12 cellular contexts compared by ENCODE assay signal in the genomic region with DNA sequence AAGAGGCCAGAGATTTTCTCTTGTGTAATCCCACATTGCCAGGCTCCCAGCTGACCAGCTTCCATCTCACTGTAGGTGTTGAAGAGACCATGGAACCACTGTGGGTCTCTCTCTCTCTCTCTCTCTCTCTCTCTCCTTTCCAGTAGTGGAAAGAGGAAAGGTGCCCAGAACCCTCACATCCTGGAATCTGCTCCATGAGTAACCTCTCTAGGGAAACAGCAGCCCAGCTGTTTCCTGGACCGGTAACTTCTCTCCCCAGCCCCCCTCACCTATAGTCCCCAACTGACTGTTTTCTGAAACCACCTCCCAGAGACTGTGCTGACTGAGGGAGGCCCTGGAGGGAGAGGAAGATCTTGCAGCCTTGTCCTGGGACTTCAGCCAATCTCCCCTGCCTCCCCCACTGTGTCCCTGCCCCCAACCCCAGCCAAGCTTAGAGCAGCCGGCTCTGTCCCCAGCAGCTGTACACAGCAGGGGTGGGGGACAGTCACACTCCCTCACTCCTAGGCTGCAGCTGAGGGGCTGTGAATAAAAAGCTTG. TPM values are rescaled to one million over a fixed set of nuclear protein-coding genes. Genes with fewer than 3 reads are reported as not detected.
DNase-seq lines count a peak whose midpoint lies in the region; ATAC-seq, FAIRE-seq and TF ChIP-seq lines count a peak whose summit lies in the region.
"Had no signal": no experiment of that assay in that cellular context is flagged by ENCODE, and none has a peak within 500 bp of the region (broad histone marks: within the 10 kb centered on the region; RNA-seq: fewer than 3 reads in every experiment).

No MANE protein-coding gene starts in this region.

- DNase-seq in D721Med (ENCODE audit: insufficient read length, low spot score) (peak; percentile 11), NCI-H69 (lab: John Stamatoyannopoulos, UW) (peak; percentile 70), fibroblast of mammary gland (ENCODE audit: low read depth) (peak; percentile 28), myocyte (ENCODE audit: low read depth) (peak; percentile 12), omental fat pad (ENCODE audit: low spot score) (no peak), glutamatergic neuron (no peak)
- DNase-seq in activated T-helper 1 cell treated with anti-CD3 and anti-CD28 coated beads, Interleukin-12 subunit alpha, Interleukin-12 subunit beta, Interleukin-2, Interleukin-4 antibody, amounts not matched to agents 30 ng/mL and 10 ng/mL and 1 ng/mL, durations not matched to agents 14 hours and 24 hours and 36 hours (ENCODE audit: low spot score), result no peak
- DNase-seq: CD4-positive, CD25-positive, alpha-beta regulatory T cell; NCI-H187 treated with DMSO at 0.1 percent for 48 hours had no signal

- peaks cover 8% of the 10 kb centered on the region for H3K27me3 Mint-ChIP-seq in activated T-helper 1 cell treated with anti-CD3 and anti-CD28 coated beads, Interleukin-12 subunit alpha, Interleukin-12 subunit beta, Interleukin-2, Interleukin-4 antibody, amounts not matched to agents 30 ng/mL and 10 ng/mL and 1 ng/mL, durations not matched to agents 14 hours and 24 hours and 36 hours (ENCODE audit: insufficient read depth)
- H3K27me3 Mint-ChIP-seq in glutamatergic neuron (ENCODE audit: unreplicated experiment), result peaks cover 6% of the 10 kb centered on the region

- H3K27ac Mint-ChIP-seq in activated T-helper 1 cell treated with anti-CD3 and anti-CD28 coated beads, Interleukin-12 subunit alpha, Interleukin-12 subunit beta, Interleukin-2, Interleukin-4 antibody, amounts not matched to agents 30 ng/mL and 10 ng/mL and 1 ng/mL, durations not matched to agents 14 hours and 24 hours and 36 hours, result no peak overlapping the region
- no peak overlapping the region for H3K27ac Mint-ChIP-seq in glutamatergic neuron (ENCODE audit: unreplicated experiment)
- H3K27ac Mint-ChIP-seq: CD4-positive, CD25-positive, alpha-beta regulatory T cell had no signal

- H3K4me1 Mint-ChIP-seq in activated T-helper 1 cell treated with anti-CD3 and anti-CD28 coated beads, Interleukin-12 subunit alpha, Interleukin-12 subunit beta, Interleukin-2, Interleukin-4 antibody, amounts not matched to agents 30 ng/mL and 10 ng/mL and 1 ng/mL, durations not matched to agents 14 hours and 24 hours and 36 hours (ENCODE audit: low read depth), result peaks cover 8% of the 10 kb centered on the region
- H3K4me1 Mint-ChIP-seq in glutamatergic neuron (ENCODE audit: low read depth, unreplicated experiment), result peaks cover 3% of the 10 kb centered on the region

- H3K36me3 Mint-ChIP-seq in activated T-helper 1 cell treated with anti-CD3 and anti-CD28 coated beads, Interleukin-12 subunit alpha, Interleukin-12 subunit beta, Interleukin-2, Interleukin-4 antibody, amounts not matched to agents 30 ng/mL and 10 ng/mL and 1 ng/mL, durations not matched to agents 14 hours and 24 hours and 36 hours (ENCODE audit: low read depth), result peaks cover 16% of the 10 kb centered on the region
- no peaks in the 10 kb centered on the region for H3K36me3 Mint-ChIP-seq in glutamatergic neuron (ENCODE audit: unreplicated experiment)

- H3K4me3 Mint-ChIP-seq in activated T-helper 1 cell treated with anti-CD3 and anti-CD28 coated beads, Interleukin-12 subunit alpha, Interleukin-12 subunit beta, Interleukin-2, Interleukin-4 antibody, amounts not matched to agents 30 ng/mL and 10 ng/mL and 1 ng/mL, durations not matched to agents 14 hours and 24 hours and 36 hours, result no peak overlapping the region
- no peak overlapping the region for H3K4me3 Mint-ChIP-seq in glutamatergic neuron (ENCODE audit: unreplicated experiment)
- H3K4me3 Mint-ChIP-seq: CD4-positive, CD25-positive, alpha-beta regulatory T cell had no signal

- H3K9me3 Mint-ChIP-seq in activated T-helper 1 cell treated with anti-CD3 and anti-CD28 coated beads, Interleukin-12 subunit alpha, Interleukin-12 subunit beta, Interleukin-2, Interleukin-4 antibody, amounts not matched to agents 30 ng/mL and 10 ng/mL and 1 ng/mL, durations not matched to agents 14 hours and 24 hours and 36 hours, result no peaks in the 10 kb centered on the region
- no peaks in the 10 kb centered on the region for H3K9me3 Mint-ChIP-seq in glutamatergic neuron (ENCODE audit: unreplicated experiment)

- H3K4me3 ChIP-seq in fibroblast of mammary gland (ENCODE audit: control insufficient read depth, low read depth, low read length), result no peak overlapping the region
- H3K4me3 ChIP-seq: vagina had no signal

- TF ChIP-seq CTCF in D721Med (IDR thresholded peaks at IDR 0.05; ENCODE audit: insufficient read depth, missing control alignments), result no peak
- TF ChIP-seq CTCF in fibroblast of mammary gland (conservative IDR thresholded peaks at IDR 0.05; ENCODE audit: control insufficient read depth, insufficient read depth, low read depth, low read length), result no peak
- no peak for TF ChIP-seq CTCF in omental fat pad (IDR thresholded peaks at IDR 0.05)
- no peak for TF ChIP-seq CTCF in glutamatergic neuron (IDR thresholded peaks at IDR 0.05; ENCODE audit: partially characterized antibody, unreplicated experiment)

- no peak for ATAC-seq in HG02642 (IDR thresholded peaks at IDR 0.05; ENCODE audit: poor library complexity, unreplicated experiment)
- no peak for ATAC-seq in omental fat pad (ENCODE audit: low FRiP score)
- ATAC-seq: Panc1 had no signal

- intact Hi-C loops in activated T-helper 1 cell treated with anti-CD3 and anti-CD28 coated beads, Interleukin-12 subunit alpha, Interleukin-12 subunit beta, Interleukin-2, Interleukin-4 antibody, amounts not matched to agents 30 ng/mL and 10 ng/mL and 1 ng/mL, durations not matched to agents 14 hours and 24 hours and 36 hours (cut with micrococcal nuclease), result no loop called here

- no peak for FAIRE-seq in D721Med (lab: Jason Lieb, UNC)

RNA-seq across cellular contexts. Expression of gene SLC45A3, which starts 20.6 kb away (rescaled TPM):
- total RNA-seq in myocyte (12.1 and 12.7 TPM in 2 replicates), omental fat pad (1 to 10 TPM; 1.6 to 2.4 (median 2.1) TPM), glutamatergic neuron (ENCODE audit: unreplicated experiment) (3.7 TPM)
- polyA plus RNA-seq in myocyte (2012), result 2.4 TPM
- 0.81 and 1.1 TPM in 2 replicates for total RNA-seq in activated T-helper 1 cell treated with anti-CD3 and anti-CD28 coated beads, Interleukin-12 subunit alpha, Interleukin-12 subunit beta, Interleukin-2, Interleukin-4 antibody, amounts not matched to agents 30 ng/mL and 10 ng/mL and 1 ng/mL, durations not matched to agents 14 hours and 24 hours and 36 hours
- polyA plus RNA-seq: CD4-positive, CD25-positive, alpha-beta regulatory T cell had no signal

RNA-seq across cellular contexts. Expression of gene NUCKS1, which starts 49.0 kb away (rescaled TPM):
- total RNA-seq in myocyte (151 and 153 TPM in 2 replicates), omental fat pad (10 to 100 TPM; 54.8 to 84.8 (median 71.2) TPM), glutamatergic neuron (ENCODE audit: unreplicated experiment) (124 TPM)
- 66.1 TPM for polyA plus RNA-seq in myocyte (2012)
- 146 and 147 TPM in 2 replicates for total RNA-seq in activated T-helper 1 cell treated with anti-CD3 and anti-CD28 coated beads, Interleukin-12 subunit alpha, Interleukin-12 subunit beta, Interleukin-2, Interleukin-4 antibody, amounts not matched to agents 30 ng/mL and 10 ng/mL and 1 ng/mL, durations not matched to agents 14 hours and 24 hours and 36 hours

Comparison
In these comparisons a context has a peak if more than half of its experiments do, and no peak if none do; other contexts are left out.
1. DNase-seq: peak in D721Med (single experiment), NCI-H69 (single experiment), fibroblast of mammary gland (single experiment) and myocyte (single experiment); none in activated T-helper 1 cell treated with anti-CD3 and anti-CD28 coated beads, Interleukin-12 subunit alpha, Interleukin-12 subunit beta, Interleukin-2, Interleukin-4 antibody, amounts not matched to agents 30 ng/mL and 10 ng/mL and 1 ng/mL, durations not matched to agents 14 hours and 24 hours and 36 hours (single experiment), omental fat pad (single experiment) and glutamatergic neuron (single experiment).